ENCODE assay signal across 20 cellular contexts in genomic region chr10:24541239-24541753, GRCh38.
DNase-seq lines count a peak whose midpoint lies in the region; ATAC-seq, FAIRE-seq and TF ChIP-seq lines count a peak whose summit lies in the region.
"Had no signal": no experiment of that assay in that cellular context is flagged by ENCODE, and none has a peak within 500 bp of the region (broad histone marks: within the 10 kb centered on the region; RNA-seq: fewer than 3 reads in every experiment).

No MANE protein-coding gene starts in this region.

- ATAC-seq in PC-3 (peak; percentile 24; the same call in 1 of the 2 replicates), HG02973 (IDR thresholded peaks at IDR 0.05; ENCODE audit: unreplicated experiment) (no peak)
- ATAC-seq in activated naive CD4-positive, alpha-beta T cell treated with anti-CD3 and anti-CD28 coated beads, Interleukin-2, amount 50 U/mL, for 72 hours, result no peak
- ATAC-seq: HCT116 had no signal

- intact Hi-C loops in PC-3 (cut with micrococcal nuclease), result no loop called here

- H3K27ac Mint-ChIP-seq in osteocyte (ENCODE audit: unreplicated experiment), result no peak overlapping the region
- no peak overlapping the region for H3K27ac Mint-ChIP-seq in activated naive CD4-positive, alpha-beta T cell treated with anti-CD3 and anti-CD28 coated beads, Interleukin-2, amount 50 U/mL, for 72 hours
- H3K27ac Mint-ChIP-seq: B cell; CD4-positive, CD25-positive, alpha-beta regulatory T cell had no signal

- CTCF ChIA-PET in PC-3 (lab: Charles Lee), result no interaction called here

- no peaks in the 10 kb centered on the region; the same call in none of the 2 replicates for H3K36me3 ChIP-seq in PC-3 (ENCODE audit: low read depth, low read length)
- peaks cover 9% of the 10 kb centered on the region for H3K36me3 ChIP-seq in bronchial epithelial cell (ENCODE audit: control insufficient read depth, insufficient read depth, low read length)

- H3K36me3 Mint-ChIP-seq in osteocyte (ENCODE audit: unreplicated experiment), result no peaks in the 10 kb centered on the region
- H3K36me3 Mint-ChIP-seq in activated naive CD4-positive, alpha-beta T cell treated with anti-CD3 and anti-CD28 coated beads, Interleukin-2, amount 50 U/mL, for 72 hours, result no peaks in the 10 kb centered on the region
- H3K36me3 Mint-ChIP-seq: CD4-positive, CD25-positive, alpha-beta regulatory T cell had no signal

- POLR2A ChIA-PET in PC-3 (lab: Charles Lee; ENCODE audit: unreplicated experiment), result no interaction called here

- H3K9me3 Mint-ChIP-seq in osteocyte (ENCODE audit: unreplicated experiment), result no peaks in the 10 kb centered on the region
- H3K9me3 Mint-ChIP-seq in activated naive CD4-positive, alpha-beta T cell treated with anti-CD3 and anti-CD28 coated beads, Interleukin-2, amount 50 U/mL, for 72 hours, result no peaks in the 10 kb centered on the region

- H3F3A ChIP-seq in PC-3 (ENCODE audit: low read length, unreplicated experiment), result no peaks in the 10 kb centered on the region

- no TSS peak for BruUV-seq in PC-3 (replicated peaks; lab: Mats Ljungman, UMichigan)

- H3K27me3 ChIP-seq in PC-3 (ENCODE audit: low read length) (no peaks in the 10 kb centered on the region), bronchial epithelial cell (ENCODE audit: control insufficient read depth, insufficient read depth, low read length) (no peaks in the 10 kb centered on the region)

- no peaks in the 10 kb centered on the region for H3K9me3 ChIP-seq in PC-3 (ENCODE audit: low read length)

- no peak overlapping the region for H2AFZ ChIP-seq in PC-3 (ENCODE audit: low read length)
- H2AFZ ChIP-seq: GM23248 had no signal

- no peak overlapping the region for H3K9ac ChIP-seq in PC-3 (ENCODE audit: low read length)
- H3K9ac ChIP-seq: GM23248 had no signal

- FAIRE-seq in bronchial epithelial cell (lab: Jason Lieb, UNC) (no peak), GM19239 (lab: Jason Lieb, UNC) (no peak)
- FAIRE-seq: D721Med, G401.6 had no signal

- no peaks in the 10 kb centered on the region for H3K79me2 ChIP-seq in PC-3 (ENCODE audit: low read length)

- H3K27ac ChIP-seq in PC-3 (ENCODE audit: low read length), result peak overlapping the region; percentile 54
- H3K27ac ChIP-seq: GM23248 had no signal

- no peaks in the 10 kb centered on the region for H3K9me2 ChIP-seq in PC-3 (replicated peaks; ENCODE audit: low read length)

- H3K4me2 ChIP-seq in PC-3 (ENCODE audit: low read length), result no peak overlapping the region

- DNase-seq in PC-3, result peak; percentile 20
- DNase-seq in bronchial epithelial cell (ENCODE audit: low read depth), result peak; percentile 82
- DNase-seq in osteocyte (ENCODE audit: extremely low spot score, unreplicated experiment), result peak; percentile 25
- DNase-seq in activated naive CD4-positive, alpha-beta T cell treated with anti-CD3 and anti-CD28 coated beads, Interleukin-2, amount 50 U/mL, for 72 hours (ENCODE audit: low spot score in 2 of 2), result no peak
- no peak for DNase-seq in GM19239 (ENCODE audit: insufficient read length, low spot score)
- no peak for DNase-seq in DMS 273 (lab: John Stamatoyannopoulos, UW; ENCODE audit: unreplicated experiment)
- DNase-seq: CD4-positive, CD25-positive, alpha-beta regulatory T cell; DND-41; GM23248; NCI-H1105 treated with DMSO at 0.1 percent for 48 hours; NCI-H1694 treated with DMSO at 0.1 percent for 48 hours; NCI-H2107; NCI-H2227 treated with DMSO at 0.1 percent for 48 hours; NCI-H524; Right ventricle myocardium superior had no signal

- H3K27me3 Mint-ChIP-seq in osteocyte (ENCODE audit: unreplicated experiment), result peaks cover 4% of the 10 kb centered on the region
- H3K27me3 Mint-ChIP-seq: B cell had no signal

- H4K20me1 ChIP-seq in PC-3 (ENCODE audit: low read length), result no peaks in the 10 kb centered on the region

- TF ChIP-seq CTCF in PC-3 (conservative IDR thresholded peaks at IDR 0.05; ENCODE audit: low read depth, low read length) (no peak), bronchial epithelial cell (IDR thresholded peaks at IDR 0.05; ENCODE audit: insufficient read depth, low read length, severe bottlenecking) (no peak), osteocyte (IDR thresholded peaks at IDR 0.05) (no peak)

- no peak overlapping the region for H3K4me3 ChIP-seq in PC-3 (ENCODE audit: low read length)
- no peak overlapping the region for H3K4me3 ChIP-seq in bronchial epithelial cell (ENCODE audit: low read depth, low read length)
- H3K4me3 ChIP-seq: GM23248 had no signal

- H3K4me3 Mint-ChIP-seq in osteocyte (ENCODE audit: unreplicated experiment), result no peak overlapping the region
- H3K4me3 Mint-ChIP-seq: B cell; CD4-positive, CD25-positive, alpha-beta regulatory T cell had no signal

- peaks cover 4% of the 10 kb centered on the region; the same call in 1 of the 2 replicates for H3K4me1 ChIP-seq in PC-3 (ENCODE audit: insufficient read depth, low read length)

- no peaks in the 10 kb centered on the region for H3K4me1 Mint-ChIP-seq in osteocyte (ENCODE audit: unreplicated experiment)
- H3K4me1 Mint-ChIP-seq: B cell; CD4-positive, CD25-positive, alpha-beta regulatory T cell had no signal

Comparison
In these comparisons a context has a peak if more than half of its experiments do, and no peak if none do; other contexts are left out.
1. DNase-seq: peak in PC-3 (single experiment), bronchial epithelial cell (single experiment) and osteocyte (single experiment); none in activated naive CD4-positive, alpha-beta T cell treated with anti-CD3 and anti-CD28 coated beads, Interleukin-2, amount 50 U/mL, for 72 hours (0 of 2), GM19239 (single experiment) and DMS 273 (single experiment).